In genomic region chr13:85719749-85720148, GRCh38 we compare ENCODE assay signal across 2 cellular contexts.
TF ChIP-seq lines count a peak whose summit lies in the region.

No MANE protein-coding gene starts in this region.

TF ChIP-seq in SK-N-SH, 30 proteins besides CTCF, POLR2A, EP300 and RAD21 (continued from another document):
- TF ChIP-seq REST (IDR thresholded peaks at IDR 0.05; ENCODE audit: low read depth, low read length), result no peak

TF ChIP-seq in SK-N-SH treated with all-trans-retinoic acid at 6 μM for 48 hours, 23 proteins besides CTCF, POLR2A, EP300 and RAD21 (continued from another document):
- TF ChIP-seq CREB5 (CRISPR knock-in tag; IDR thresholded peaks at IDR 0.05; ENCODE audit: low read depth) (no peak), PPARA (CRISPR knock-in tag; IDR thresholded peaks at IDR 0.05; ENCODE audit: borderline replicate concordance) (no peak), GLIS3 (CRISPR knock-in tag; IDR thresholded peaks at IDR 0.05) (no peak), ZFP3 (CRISPR knock-in tag; IDR thresholded peaks at IDR 0.05) (no peak)
